Comparison of ENCODE assay signal across 11 cellular contexts in genomic region chr17:74842146-74842598, GRCh38. TPM values are rescaled to one million over a fixed set of nuclear protein-coding genes. Genes with fewer than 3 reads are reported as not detected.
DNase-seq lines count a peak whose midpoint lies in the region; ATAC-seq and TF ChIP-seq lines count a peak whose summit lies in the region.
"Had no signal": no experiment of that assay in that cellular context is flagged by ENCODE, and none has a peak within 500 bp of the region (broad histone marks: within the 10 kb centered on the region; RNA-seq: fewer than 3 reads in every experiment).

No MANE protein-coding gene starts in this region.

- H3K36me3 ChIP-seq in ES-I3 (ENCODE audit: insufficient read depth, low read length) (no peaks in the 10 kb centered on the region), Peyer's patch (no peaks in the 10 kb centered on the region), left ventricle myocardium inferior (no peaks in the 10 kb centered on the region), HAP-1 (replicated peaks) (no peaks in the 10 kb centered on the region)

- H3K4me3 ChIP-seq in Peyer's patch (peak overlapping the region in 3 of 4 donors; percentile 42 to 66 (median 49)), left ventricle myocardium inferior (peak overlapping the region; percentile 64), HAP-1 (no peak overlapping the region)

- intact Hi-C loops in left ventricle myocardium inferior (cut with micrococcal nuclease) = no loop called here

- H3K9me3 ChIP-seq in ES-I3 (ENCODE audit: control insufficient read depth, insufficient read depth, low read length) (no peaks in the 10 kb centered on the region), Peyer's patch (no peaks in the 10 kb centered on the region), left ventricle myocardium inferior (replicated peaks) (no peaks in the 10 kb centered on the region), HAP-1 (no peaks in the 10 kb centered on the region)

- TF ChIP-seq CTCF in Peyer's patch (IDR thresholded peaks at IDR 0.05) = no peak
- TF ChIP-seq CTCF in left ventricle myocardium inferior (IDR thresholded peaks at IDR 0.05; ENCODE audit: borderline replicate concordance) = no peak

- H3K27ac ChIP-seq in Peyer's patch (no peak overlapping the region), left ventricle myocardium inferior (replicated peaks) (peak overlapping the region; percentile 75)

- no peak for DNase-seq in Peyer's patch
- DNase-seq in left ventricle myocardium inferior = peak; percentile 33
- peak; percentile 43 for DNase-seq in retina
- no peak for DNase-seq in NCI-H1048 (lab: John Stamatoyannopoulos, UW)
- DNase-seq in stimulated activated CD4-positive, alpha-beta T cell treated with anti-CD3 and anti-CD28 coated beads, Interleukin-4, amount 100 ng/mL, for 4 hours = no peak
- DNase-seq in HAP-1 (ENCODE audit: low spot score in 2 of 2) = no peak
- DNase-seq: activated gamma-delta T cell treated with Interleukin-2 at 50 U/mL for 16 hours had no signal

- no peak for TF ChIP-seq POLR2A in Peyer's patch (IDR thresholded peaks at IDR 0.05)

- ATAC-seq in HG03108 (IDR thresholded peaks at IDR 0.05; ENCODE audit: unreplicated experiment) = no peak

- in situ Hi-C loops in HAP-1 (cut with MboI; ENCODE audit: low sequenced_read_pairs) = no loop called here

- H3K27me3 ChIP-seq in Peyer's patch (peaks cover 0 to 4% of the 10 kb centered on the region in 2 donors), left ventricle myocardium inferior (ENCODE audit: low read depth) (peaks cover 22% of the 10 kb centered on the region), HAP-1 (ENCODE audit: low read depth) (no peaks in the 10 kb centered on the region)

- peak overlapping the region; percentile 73; the same call in 1 of the 2 replicates for H3K9ac ChIP-seq in ES-I3 (ENCODE audit: low read depth, low read length)

- H3K4me1 ChIP-seq in ES-I3 (ENCODE audit: insufficient read depth, low read length) = peaks cover 21% of the 10 kb centered on the region
- H3K4me1 ChIP-seq in Peyer's patch = peaks cover 0 to 26% (median 16%) of the 10 kb centered on the region in 4 donors
- H3K4me1 ChIP-seq in left ventricle myocardium inferior = peaks cover 36% of the 10 kb centered on the region
- H3K4me1 ChIP-seq in HAP-1 = no peaks in the 10 kb centered on the region

RNA-seq across cellular contexts. Expression of gene GRIN2C, which starts 17.5 kb away (rescaled TPM):
- total RNA-seq in Peyer's patch (1 to 10 TPM in 1 of 4 donors, under 1 TPM in 1, not detected in 2; 0.13 to 2.7 TPM), left ventricle myocardium inferior (0.52 TPM)

RNA-seq across cellular contexts. Expression of gene FDXR, which starts 30.6 kb away (rescaled TPM):
- total RNA-seq in Peyer's patch (10 to 100 TPM in 3 of 4 donors, 1 to 10 TPM in 1; 1.7 to 16.1 (median 13.1) TPM), left ventricle myocardium inferior (5.7 TPM)

RNA-seq across cellular contexts. Expression of gene FADS6, which starts 51.3 kb away (rescaled TPM):
- total RNA-seq in Peyer's patch (100 to 1,000 TPM in 1 of 4 donors, 10 to 100 TPM in 2, not detected in 1; 79.9 to 161 (median 82.1) TPM), left ventricle myocardium inferior (not detected)
- total RNA-seq: omental fat pad; T-helper 2 cell treated with Interferon-gamma antibody and Interleukin-4, amounts not matched to agents 100 ng/mL and 5 ng/mL, for 36 hours had no signal

Comparison
In these comparisons a context has a peak if more than half of its experiments do, and no peak if none do; other contexts are left out.
1. DNase-seq: peak in left ventricle myocardium inferior (single experiment) and retina (single experiment); none in Peyer's patch (0 of 3), NCI-H1048 (single experiment), stimulated activated CD4-positive, alpha-beta T cell treated with anti-CD3 and anti-CD28 coated beads, Interleukin-4, amount 100 ng/mL, for 4 hours (0 of 2) and HAP-1 (0 of 2).